In genomic region chr15:92803536-92803851, GRCh38 we compare ENCODE assay signal across 9 cellular contexts.
A peak's percentile ranks its signal among the peaks of the same experiment; 100 is the strongest.
DNase-seq lines count a peak whose midpoint lies in the region; ATAC-seq and TF ChIP-seq lines count a peak whose summit lies in the region.
"Had no signal": no experiment of that assay in that cellular context is flagged by ENCODE, and none has a peak within 500 bp of the region (broad histone marks: within the 10 kb centered on the region; RNA-seq: fewer than 3 reads in every experiment).

No MANE protein-coding gene starts in this region.

- H3K36me3 ChIP-seq in liver (ENCODE audit: control insufficient read depth in 4 of 4, insufficient read depth in 3 of 4, low read depth in 1 of 4, low read length in 3 of 4): no peaks in the 10 kb centered on the region
- H3K36me3 ChIP-seq in suprapubic skin: no peaks in the 10 kb centered on the region

- H3K9me3 ChIP-seq in liver (ENCODE audit: control insufficient read depth in 4 of 4, low read length in 3 of 4) (no peaks in the 10 kb centered on the region), suprapubic skin (no peaks in the 10 kb centered on the region)

- H3K4me3 Mint-ChIP-seq in activated CD4-positive, alpha-beta T cell treated with anti-CD3 and anti-CD28 coated beads, Interleukin-2, amount 10 ng/mL, durations not matched to agents 7 days and 5 days: no peak overlapping the region
- no peak overlapping the region for H3K4me3 Mint-ChIP-seq in activated naive CD8-positive, alpha-beta T cell treated with anti-CD3 and anti-CD28 coated beads, Interleukin-2, amount 10 ng/mL, durations not matched to agents 7 days and 5 days

- H3K27ac ChIP-seq in liver (ENCODE audit: low read depth in 1 of 2, low read length in 2 of 2): peak overlapping the region; percentile 89 to 97
- H3K27ac ChIP-seq in suprapubic skin: peak overlapping the region; percentile 89

- peak overlapping the region; percentile 10 to 63 for H3K9ac ChIP-seq in liver (ENCODE audit: low read depth in 1 of 2, low read length in 2 of 2)

- no peaks in the 10 kb centered on the region for H3K27me3 Mint-ChIP-seq in activated CD4-positive, alpha-beta T cell treated with anti-CD3 and anti-CD28 coated beads, Interleukin-2, amount 10 ng/mL, durations not matched to agents 7 days and 5 days
- H3K27me3 Mint-ChIP-seq in activated naive CD8-positive, alpha-beta T cell treated with anti-CD3 and anti-CD28 coated beads, Interleukin-2, amount 10 ng/mL, durations not matched to agents 7 days and 5 days: no peaks in the 10 kb centered on the region

- ATAC-seq in activated naive CD8-positive, alpha-beta T cell treated with anti-CD3 and anti-CD28 coated beads, Interleukin-2, amount 10 ng/mL, durations not matched to agents 7 days and 5 days (ENCODE audit: low read depth): no peak
- ATAC-seq in HG02840 (IDR thresholded peaks at IDR 0.05; ENCODE audit: low FRiP score, unreplicated experiment): no peak

- peaks cover 0 to 17% (median 4%) of the 10 kb centered on the region in 4 donors for H3K4me1 ChIP-seq in liver (ENCODE audit: control insufficient read depth in 4 of 4, insufficient read depth in 4 of 4, low read length in 3 of 4)
- peaks cover 52% of the 10 kb centered on the region for H3K4me1 ChIP-seq in suprapubic skin

- peak overlapping the region; percentile 52 for H3K27ac Mint-ChIP-seq in activated CD4-positive, alpha-beta T cell treated with anti-CD3 and anti-CD28 coated beads, Interleukin-2, amount 10 ng/mL, durations not matched to agents 7 days and 5 days
- peak overlapping the region; percentile 11 for H3K27ac Mint-ChIP-seq in activated naive CD8-positive, alpha-beta T cell treated with anti-CD3 and anti-CD28 coated beads, Interleukin-2, amount 10 ng/mL, durations not matched to agents 7 days and 5 days

- H3K4me3 ChIP-seq in liver (ENCODE audit: low read depth in 1 of 3, low read length in 3 of 3) (no peak overlapping the region), suprapubic skin (no peak overlapping the region)

- TF ChIP-seq EP300 in suprapubic skin (IDR thresholded peaks at IDR 0.05): no peak

- DNase-seq in activated CD4-positive, alpha-beta T cell treated with anti-CD3 and anti-CD28 coated beads, Interleukin-2, amount 10 ng/mL, durations not matched to agents 7 days and 5 days: no peak
- DNase-seq in activated CD4-positive, alpha-beta T cell treated with anti-CD3 and anti-CD28 coated beads for 4 hours: no peak
- DNase-seq in activated naive CD8-positive, alpha-beta T cell treated with anti-CD3 and anti-CD28 coated beads, Interleukin-2, amount 10 ng/mL, durations not matched to agents 7 days and 5 days: no peak
- DNase-seq in suprapubic skin (ENCODE audit: low spot score in 2 of 2) (no peak), GM19240 (ENCODE audit: insufficient read length, low spot score) (no peak)
- no peak for DNase-seq in stimulated activated CD4-positive, alpha-beta T cell treated with anti-CD3 and anti-CD28 coated beads, Interleukin-12 subunit alpha, Interleukin-12 subunit beta, amount 100 ng/mL, for 4 hours
- DNase-seq: NCI-H524 treated with DMSO at 0.1 percent for 48 hours had no signal

- TF ChIP-seq POLR2A in suprapubic skin (IDR thresholded peaks at IDR 0.05): no peak

- CTCF ChIA-PET in activated CD4-positive, alpha-beta T cell treated with anti-CD3 and anti-CD28 coated beads, Interleukin-2, amount 10 ng/mL, durations not matched to agents 7 days and 5 days (lab: Charles Lee): interaction anchor here (1.3 to 11.9 kb wide), 3 partner anchors 78 to 151 kb away, joined by 3 to 246 read pairs (median 5); no protein-coding TSS in a partner anchor

- 29% methylated on average over 1 of the region's 1 CpG for WGBS in liver
- WGBS in suprapubic skin: 13% methylated on average over 1 of the region's 1 CpG

- no peaks in the 10 kb centered on the region for H3K27me3 ChIP-seq in liver (ENCODE audit: control insufficient read depth in 4 of 4, insufficient read depth in 4 of 4, low read length in 3 of 4)
- no peaks in the 10 kb centered on the region for H3K27me3 ChIP-seq in suprapubic skin

- POLR2A ChIA-PET in activated CD4-positive, alpha-beta T cell treated with anti-CD3 and anti-CD28 coated beads, Interleukin-2, amount 10 ng/mL, durations not matched to agents 7 days and 5 days (lab: Charles Lee): no interaction called here
- POLR2A ChIA-PET in activated naive CD8-positive, alpha-beta T cell treated with anti-CD3 and anti-CD28 coated beads, Interleukin-2, amount 10 ng/mL, durations not matched to agents 7 days and 5 days (lab: Charles Lee): interaction anchor here (1.3 kb wide), 1 partner anchor 79 kb away, joined by 3 read pairs; no protein-coding TSS in a partner anchor

- TF ChIP-seq CTCF in liver (IDR thresholded peaks at IDR 0.05; ENCODE audit: low read depth, low read length, missing input control): no peak
- no peak for TF ChIP-seq CTCF in suprapubic skin (IDR thresholded peaks at IDR 0.05)

- peaks cover 15% of the 10 kb centered on the region for H3K36me3 Mint-ChIP-seq in activated CD4-positive, alpha-beta T cell treated with anti-CD3 and anti-CD28 coated beads, Interleukin-2, amount 10 ng/mL, durations not matched to agents 7 days and 5 days (ENCODE audit: low read depth)
- peaks cover 8% of the 10 kb centered on the region for H3K36me3 Mint-ChIP-seq in activated naive CD8-positive, alpha-beta T cell treated with anti-CD3 and anti-CD28 coated beads, Interleukin-2, amount 10 ng/mL, durations not matched to agents 7 days and 5 days

- TF ChIP-seq RAD21 in liver (IDR thresholded peaks at IDR 0.05): no peak

- peaks cover 44% of the 10 kb centered on the region for H3K4me1 Mint-ChIP-seq in activated CD4-positive, alpha-beta T cell treated with anti-CD3 and anti-CD28 coated beads, Interleukin-2, amount 10 ng/mL, durations not matched to agents 7 days and 5 days
- H3K4me1 Mint-ChIP-seq in activated naive CD8-positive, alpha-beta T cell treated with anti-CD3 and anti-CD28 coated beads, Interleukin-2, amount 10 ng/mL, durations not matched to agents 7 days and 5 days: peaks cover 19% of the 10 kb centered on the region

- H3K9me3 Mint-ChIP-seq in activated CD4-positive, alpha-beta T cell treated with anti-CD3 and anti-CD28 coated beads, Interleukin-2, amount 10 ng/mL, durations not matched to agents 7 days and 5 days: no peaks in the 10 kb centered on the region
- H3K9me3 Mint-ChIP-seq in activated naive CD8-positive, alpha-beta T cell treated with anti-CD3 and anti-CD28 coated beads, Interleukin-2, amount 10 ng/mL, durations not matched to agents 7 days and 5 days: no peaks in the 10 kb centered on the region

TF ChIP-seq in liver, 16 proteins besides CTCF, POLR2A, EP300 and RAD21:
- no peak for TF ChIP-seq TAF1 (conservative IDR thresholded peaks at IDR 0.05)
- no peak for TF ChIP-seq HNF4G (IDR thresholded peaks at IDR 0.05)
